ENCODE assay signal across 28 cellular contexts in the genomic region with DNA sequence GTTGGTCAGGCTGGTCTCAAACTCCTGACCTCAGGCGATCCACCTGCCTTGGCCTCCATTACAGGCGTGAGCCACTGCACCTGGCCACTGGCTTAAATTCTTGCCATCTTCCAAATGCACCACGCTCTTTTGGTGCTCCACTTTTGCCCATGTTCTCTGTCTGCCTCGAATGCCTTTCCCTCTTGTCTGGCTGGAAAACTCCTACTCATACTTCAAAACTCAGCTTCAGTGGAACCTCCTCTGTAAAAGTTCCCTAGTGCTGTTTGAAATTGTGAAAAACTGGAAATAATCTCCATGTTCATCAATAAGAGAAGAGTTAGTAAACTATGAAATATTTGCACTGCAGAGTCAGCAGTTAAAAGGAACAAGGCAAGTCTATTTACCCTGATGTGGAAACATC. TPM values are rescaled to one million over a fixed set of nuclear protein-coding genes. Genes with fewer than 3 reads are reported as not detected.
DNase-seq lines count a peak whose midpoint lies in the region; ATAC-seq, FAIRE-seq and TF ChIP-seq lines count a peak whose summit lies in the region.
"Had no signal": no experiment of that assay in that cellular context is flagged by ENCODE, and none has a peak within 500 bp of the region (broad histone marks: within the 10 kb centered on the region; RNA-seq: fewer than 3 reads in every experiment).

No MANE protein-coding gene starts in this region.

- intact Hi-C loops in K562 (cut with micrococcal nuclease): no loop called here

- BruUV-seq in K562 (replicated peaks; lab: Mats Ljungman, UMichigan): no TSS peak

- no peaks in the 10 kb centered on the region for H4K20me1 ChIP-seq in SK-N-SH (ENCODE audit: insufficient read depth)
- no peaks in the 10 kb centered on the region for H4K20me1 ChIP-seq in K562 (replicated peaks; ENCODE audit: control insufficient read depth, insufficient read depth, low read length)

- POLR2A ChIA-PET in SK-N-SH (lab: Yijun Ruan, JAX) (no interaction called here), A549 (lab: Yijun Ruan, JAX) (no interaction called here), K562 (lab: Yijun Ruan, JAX) (no interaction called here)

- H3K27me3 ChIP-seq in SK-N-SH (ENCODE audit: insufficient read depth) (no peaks in the 10 kb centered on the region), K562 (ENCODE audit: control insufficient read depth in 2 of 2, insufficient read depth in 2 of 2, low read length in 2 of 2) (no peaks in the 10 kb centered on the region)
- H3K27me3 ChIP-seq: BE2C, BLaER1 had no signal

- ATAC-seq in SK-N-SH treated with all-trans-retinoic acid at 6 μM for 48 hours (no peak), A549 (no peak), K562 (no peak), GM18505 (IDR thresholded peaks at IDR 0.05; ENCODE audit: unreplicated experiment) (no peak)
- ATAC-seq: GM12878 had no signal

- H3K9ac ChIP-seq in SK-N-SH (no peak overlapping the region), K562 (ENCODE audit: insufficient read depth in 1 of 2, low read depth in 2 of 2, low read length in 2 of 2) (no peak overlapping the region)
- H3K9ac ChIP-seq: BLaER1 had no signal

- H3K4me3 ChIP-seq in SK-N-SH (ENCODE audit: low read depth in 2 of 2, low read length in 1 of 2): no peak overlapping the region
- H3K4me3 ChIP-seq in A549: no peak overlapping the region
- no peak overlapping the region for H3K4me3 ChIP-seq in K562
- H3K4me3 ChIP-seq: BLaER1, GM12878 had no signal

- no peaks in the 10 kb centered on the region for H3K9me2 ChIP-seq in SK-N-SH

- FAIRE-seq in A549 (lab: Jason Lieb, UNC): no peak
- no peak for FAIRE-seq in K562 (lab: Jason Lieb, UNC)
- FAIRE-seq: GM12878, GM12892, GM19239 had no signal

- DNase-seq in SK-N-SH: no peak
- DNase-seq in A549 (ENCODE audit: low read depth in 1 of 2, low spot score in 1 of 2): no peak
- DNase-seq in K562 (ENCODE audit: extremely low read depth in 1 of 4, low spot score in 3 of 4): no peak
- DNase-seq: ACHN; BE2C; C1 segment of cervical spinal cord; CD4-positive, alpha-beta memory T cell; CD4-positive, CD25-positive, alpha-beta regulatory T cell; CD8-positive, alpha-beta memory T cell; COR-L47; DMS 273 treated with DMSO at 0.1 percent for 48 hours; DMS153; DMS53; DMS79; DND-41; EL; GDM1 had no signal

- H3K4me2 ChIP-seq in SK-N-SH (no peak overlapping the region), A549 (no peak overlapping the region), K562 (ENCODE audit: insufficient read depth, low read length) (no peak overlapping the region)
- H3K4me2 ChIP-seq: BLaER1 had no signal

- CTCF ChIA-PET in SK-N-SH (lab: Yijun Ruan, JAX): interaction anchor here (1.4 kb wide), 1 partner anchor 53 kb away, joined by 4 read pairs; no protein-coding TSS in a partner anchor
- CTCF ChIA-PET in A549 (lab: Yijun Ruan, JAX): interaction anchor here (2.3 kb wide), 1 partner anchor 10 kb away, joined by 8 read pairs; no protein-coding TSS in a partner anchor
- CTCF ChIA-PET in K562 (lab: Yijun Ruan, JAX; ENCODE audit: low intra/inter-chr PET ratio): no interaction called here

- TF ChIP-seq POLR2A in A549 (IDR thresholded peaks at IDR 0.05; ENCODE audit: low read length) (no peak), K562 (conservative IDR thresholded peaks at IDR 0.05) (no peak), GM18505 (IDR thresholded peaks at IDR 0.05; ENCODE audit: borderline replicate concordance, extremely low read depth, insufficient read depth, insufficient read length) (no peak)

- 89% methylated on average over 4 of the region's 4 CpGs for WGBS in SK-N-SH (ENCODE audit: low lambda C conversion rate)
- WGBS in A549 (ENCODE audit: missing lambda C conversion rate): 62% methylated on average over 4 of the region's 4 CpGs
- WGBS in K562 (ENCODE audit: insufficient coverage, low coverage, missing lambda C conversion rate): 74% methylated on average over 4 of the region's 4 CpGs

- H3K9me1 ChIP-seq in K562 (ENCODE audit: control insufficient read depth, insufficient read depth, low read length): no peaks in the 10 kb centered on the region

- H3K27ac ChIP-seq in SK-N-SH (ENCODE audit: low read depth in 2 of 2, low read length in 1 of 2) (no peak overlapping the region), A549 (no peak overlapping the region), K562 (ENCODE audit: extremely low read depth, low read depth, low read length) (no peak overlapping the region)
- H3K27ac ChIP-seq: 22Rv1, BLaER1 had no signal

- TF ChIP-seq EP300 in SK-N-SH (IDR thresholded peaks at IDR 0.05; ENCODE audit: borderline replicate concordance in 1 of 2, low read depth in 1 of 2, low read length in 1 of 2) (no peak), A549 (IDR thresholded peaks at IDR 0.05) (no peak), K562 (IDR thresholded peaks at IDR 0.05; ENCODE audit: low read length) (no peak)

- H3K9me3 ChIP-seq in SK-N-SH (no peaks in the 10 kb centered on the region), A549 (no peaks in the 10 kb centered on the region), K562 (replicated peaks; ENCODE audit: control insufficient read depth, insufficient read depth, low read depth, low read length) (no peaks in the 10 kb centered on the region)
- H3K9me3 ChIP-seq: BE2C, BLaER1 had no signal

- in situ Hi-C loops in K562 (cut with MboI): no loop called here

- H3K79me2 ChIP-seq in SK-N-SH (ENCODE audit: insufficient read depth) (no peaks in the 10 kb centered on the region), K562 (ENCODE audit: control insufficient read depth, insufficient read depth, low read length) (no peaks in the 10 kb centered on the region)

- H2AFZ ChIP-seq in SK-N-SH (ENCODE audit: low read depth) (no peak overlapping the region), K562 (ENCODE audit: low read depth, low read length) (no peak overlapping the region)

- TF ChIP-seq CTCF in SK-N-SH (IDR thresholded peaks at IDR 0.05): no peak
- no peak for TF ChIP-seq CTCF in A549 (IDR thresholded peaks at IDR 0.05)
- TF ChIP-seq CTCF in K562 (IDR thresholded peaks at IDR 0.05 in 2 of 3, conservative IDR thresholded peaks at IDR 0.05 in 1 of 3; ENCODE audit: insufficient read depth in 2 of 3, low read depth in 1 of 3, low read length in 3 of 3): no peak

- no peaks in the 10 kb centered on the region for H3F3A ChIP-seq in SK-N-SH (replicated peaks; ENCODE audit: insufficient read depth)

- H3K4me1 ChIP-seq in SK-N-SH (ENCODE audit: control insufficient read depth in 1 of 2, insufficient read depth in 2 of 2, low read depth in 1 of 2, low read length in 1 of 2) (no peaks in the 10 kb centered on the region), A549 (peaks cover 3% of the 10 kb centered on the region; the same call in 1 of the 3 replicates), K562 (replicated peaks in 1 of 2; ENCODE audit: control insufficient read depth in 2 of 2, insufficient read depth in 2 of 2, low read length in 2 of 2) (peaks cover 32 to 49% of the 10 kb centered on the region in 2 experiments)
- H3K4me1 ChIP-seq: BE2C had no signal

- TF ChIP-seq RAD21 in SK-N-SH (IDR thresholded peaks at IDR 0.05; ENCODE audit: low read length): no peak
- no peak for TF ChIP-seq RAD21 in A549 (conservative IDR thresholded peaks at IDR 0.05 in 1 of 2, IDR thresholded peaks at IDR 0.05 in 1 of 2)
- no peak for TF ChIP-seq RAD21 in K562 (CRISPR knock-in tag; conservative IDR thresholded peaks at IDR 0.05 in 1 of 2, IDR thresholded peaks at IDR 0.05 in 1 of 2)

- H3K36me3 ChIP-seq in SK-N-SH (replicated peaks in 1 of 2; ENCODE audit: control insufficient read depth in 1 of 2, insufficient read depth in 2 of 2, low read length in 1 of 2): no peaks in the 10 kb centered on the region
- peaks cover 5% of the 10 kb centered on the region; the same call in 2 of the 3 replicates for H3K36me3 ChIP-seq in K562 (ENCODE audit: control insufficient read depth, insufficient read depth, low read length)
- H3K36me3 ChIP-seq: BE2C had no signal

RNA-seq across cellular contexts. Expression of gene VWCE, which starts 11.5 kb away (rescaled TPM):
- polyA plus RNA-seq in SK-N-SH (2012; rRNA removed): 3.4 and 5.0 TPM in 2 replicates
- 0.82 and 1.6 TPM in 2 replicates for polyA plus RNA-seq in SK-N-SH (2012; cell fraction: cytosol; rRNA removed)
- polyA plus RNA-seq in SK-N-SH (2012; cell fraction: nucleus; rRNA removed): 24.9 and 31.4 TPM in 2 replicates
- 0.53 and 0.65 TPM in 2 replicates for polyA plus RNA-seq in A549 (2011; rRNA removed)
- 0.42 and 0.51 TPM in 2 replicates for polyA plus RNA-seq in A549 (2012; cell fraction: cytosol; rRNA removed)
- 4.1 and 4.5 TPM in 2 replicates for polyA plus RNA-seq in A549 (2012; cell fraction: nucleus; rRNA removed)
- polyA plus RNA-seq in A549 (2017; fragmentation: RNase III; extraction: RNeasy Plus Mini Kit Qiagen cat#74134 plus additional on column Dnase treatment): 0.45 to 0.79 TPM (median 0.63 TPM) in 3 replicates
- 0.45 and 0.58 TPM in 2 replicates for polyA minus RNA-seq in A549 (2011; rRNA and poly(A)+ RNA removed)
- 6.5 and 15.9 TPM in 2 replicates for total RNA-seq in K562 (2011; cell fraction: chromatin; rRNA removed; ENCODE audit: low replicate concordance)
- 6.2 and 7.8 TPM in 2 replicates for total RNA-seq in K562 (2011; cell fraction: nucleolus; rRNA removed)
- 7.5 and 7.9 TPM in 2 replicates for total RNA-seq in K562 (2011; cell fraction: nucleoplasm; rRNA removed)
- 0.32 and 0.41 TPM in 2 replicates for total RNA-seq in K562 (2014; rRNA removed)
- 0.26 and 0.36 TPM in 2 replicates for total RNA-seq in K562 (2014; rRNA removed; fragmentation: Illumina TruSeq; extraction: Trizol)
- total RNA-seq in K562 (2015; rRNA removed; fragmentation: Illumina TruSeq; extraction: Trizol): 0.38 and 0.65 TPM in 2 replicates
- 0.74 and 1.1 TPM in 2 replicates for total RNA-seq in K562 (2021)
- 0.60 and 0.89 TPM in 2 replicates for polyA plus RNA-seq in K562 (2011; rRNA removed)
- polyA plus RNA-seq in K562 (2011; cell fraction: cytosol; rRNA removed): 0.73 and 1.1 TPM in 2 replicates
- polyA plus RNA-seq in K562 (2011; cell fraction: nucleus; rRNA removed): 3.0 and 3.8 TPM in 2 replicates
- polyA plus RNA-seq in K562 (2012): 0.82 and 1.8 TPM in 2 replicates
- polyA plus RNA-seq in K562 (2014; fragmentation: Illumina TruSeq; extraction: Trizol): 0.48 and 0.67 TPM in 2 replicates
- polyA plus RNA-seq in K562 (2014; fragmentation: Nextera tagmentation; extraction: Ambion mirVana): under 1 TPM in 1 of 2 experiments, not detected in 1; 0.06 TPM
- polyA plus RNA-seq in K562 (2014; rRNA removed): 0.86 and 1.6 TPM in 2 replicates
- polyA minus RNA-seq in K562 (2011; rRNA and poly(A)+ RNA removed): 0.46 and 0.57 TPM in 2 replicates
- not detected in 2 replicates for polyA minus RNA-seq in K562 (2011; cell fraction: cytosol; rRNA and poly(A)+ RNA removed)
- polyA minus RNA-seq in K562 (2011; cell fraction: nucleus; rRNA and poly(A)+ RNA removed): 1.2 and 2.2 TPM in 2 replicates
- total RNA-seq: A172, Daoy had no signal
- polyA plus RNA-seq: CD4-positive, alpha-beta memory T cell; CD4-positive, CD25-positive, alpha-beta regulatory T cell; CD8-positive, alpha-beta memory T cell had no signal

RNA-seq across cellular contexts. Expression of gene PGA5, which starts 42.6 kb away (rescaled TPM):
- polyA plus RNA-seq in SK-N-SH (2012; rRNA removed) (0.23 TPM in 1 of 2 replicates, not detected in the other), A549 (2011; rRNA removed) (not detected in 2 replicates), A549 (2017; fragmentation: RNase III; extraction: RNeasy Plus Mini Kit Qiagen cat#74134 plus additional on column Dnase treatment) (not detected in 3 replicates), K562 (2011; rRNA removed) (not detected in 2 replicates), K562 (2014; fragmentation: Illumina TruSeq; extraction: Trizol) (not detected in 2 replicates), K562 (2014; fragmentation: Nextera tagmentation; extraction: Ambion mirVana) (not detected), K562 (2014; rRNA removed) (not detected in 2 replicates)
- 0.01 TPM in 1 of 2 replicates, not detected in the other for polyA plus RNA-seq in SK-N-SH (2012; cell fraction: cytosol; rRNA removed)
- polyA plus RNA-seq in SK-N-SH (2012; cell fraction: nucleus; rRNA removed): 0.07 and 0.13 TPM in 2 replicates
- polyA plus RNA-seq in A549 (2012; cell fraction: cytosol; rRNA removed): not detected in 2 replicates
- polyA plus RNA-seq in A549 (2012; cell fraction: nucleus; rRNA removed): not detected in 2 replicates
- not detected in 2 replicates for polyA minus RNA-seq in A549 (2011; rRNA and poly(A)+ RNA removed)
- total RNA-seq in K562 (2011; cell fraction: chromatin; rRNA removed; ENCODE audit: low replicate concordance): not detected in 2 replicates
- not detected in 2 replicates for total RNA-seq in K562 (2011; cell fraction: nucleolus; rRNA removed)
- not detected in 2 replicates for total RNA-seq in K562 (2011; cell fraction: nucleoplasm; rRNA removed)
- total RNA-seq in K562 (2014; rRNA removed) (not detected in 2 replicates), K562 (2014; rRNA removed; fragmentation: Illumina TruSeq; extraction: Trizol) (not detected in 2 replicates), K562 (2015; rRNA removed; fragmentation: Illumina TruSeq; extraction: Trizol) (not detected in 2 replicates), K562 (2021) (not detected in 2 replicates)
- polyA plus RNA-seq in K562 (2011; cell fraction: cytosol; rRNA removed): not detected in 2 replicates
- polyA plus RNA-seq in K562 (2011; cell fraction: nucleus; rRNA removed): 0.20 TPM in 1 of 2 replicates, not detected in the other
- polyA plus RNA-seq in K562 (2012): not detected in 2 replicates
- polyA minus RNA-seq in K562 (2011; rRNA and poly(A)+ RNA removed): not detected in 2 replicates
- polyA minus RNA-seq in K562 (2011; cell fraction: cytosol; rRNA and poly(A)+ RNA removed): not detected in 2 replicates
- not detected in 2 replicates for polyA minus RNA-seq in K562 (2011; cell fraction: nucleus; rRNA and poly(A)+ RNA removed)
- total RNA-seq: A172; A673; CD4-positive, alpha-beta memory T cell; CD4-positive, CD25-positive, alpha-beta regulatory T cell; CD8-positive, alpha-beta memory T cell; Daoy; G401; GM12878 had no signal
- polyA plus RNA-seq: CD4-positive, alpha-beta memory T cell; CD4-positive, CD25-positive, alpha-beta regulatory T cell; CD8-positive, alpha-beta memory T cell; GM12878 had no signal

RNA-seq across cellular contexts. Expression of gene DDB1, which starts 49.3 kb away (rescaled TPM):
- polyA plus RNA-seq in SK-N-SH (2012; rRNA removed) (170 and 224 TPM in 2 replicates), A549 (2011; rRNA removed) (213 and 222 TPM in 2 replicates), A549 (2017; fragmentation: RNase III; extraction: RNeasy Plus Mini Kit Qiagen cat#74134 plus additional on column Dnase treatment) (149 to 154 TPM (median 149 TPM) in 3 replicates), K562 (2011; rRNA removed) (290 and 343 TPM in 2 replicates), K562 (2014; fragmentation: Illumina TruSeq; extraction: Trizol) (259 and 266 TPM in 2 replicates), K562 (2014; fragmentation: Nextera tagmentation; extraction: Ambion mirVana) (100 to 1,000 TPM; 172 to 361 TPM), K562 (2014; rRNA removed) (201 and 224 TPM in 2 replicates)
- polyA plus RNA-seq in SK-N-SH (2012; cell fraction: cytosol; rRNA removed): 165 and 169 TPM in 2 replicates
- polyA plus RNA-seq in SK-N-SH (2012; cell fraction: nucleus; rRNA removed): 146 and 236 TPM in 2 replicates
- 132 and 150 TPM in 2 replicates for polyA plus RNA-seq in A549 (2012; cell fraction: cytosol; rRNA removed)
- 192 and 219 TPM in 2 replicates for polyA plus RNA-seq in A549 (2012; cell fraction: nucleus; rRNA removed)
- polyA minus RNA-seq in A549 (2011; rRNA and poly(A)+ RNA removed): 324 and 364 TPM in 2 replicates
- total RNA-seq in K562 (2011; cell fraction: chromatin; rRNA removed; ENCODE audit: low replicate concordance): 556 and 576 TPM in 2 replicates
- 305 and 316 TPM in 2 replicates for total RNA-seq in K562 (2011; cell fraction: nucleolus; rRNA removed)
- 405 and 524 TPM in 2 replicates for total RNA-seq in K562 (2011; cell fraction: nucleoplasm; rRNA removed)
- total RNA-seq in K562 (2014; rRNA removed) (273 and 325 TPM in 2 replicates), K562 (2014; rRNA removed; fragmentation: Illumina TruSeq; extraction: Trizol) (237 and 239 TPM in 2 replicates), K562 (2015; rRNA removed; fragmentation: Illumina TruSeq; extraction: Trizol) (250 and 251 TPM in 2 replicates), K562 (2021) (307 and 322 TPM in 2 replicates)
- 317 and 331 TPM in 2 replicates for polyA plus RNA-seq in K562 (2011; cell fraction: cytosol; rRNA removed)
- polyA plus RNA-seq in K562 (2011; cell fraction: nucleus; rRNA removed): 256 and 322 TPM in 2 replicates
- polyA plus RNA-seq in K562 (2012): 149 and 169 TPM in 2 replicates
- 588 and 731 TPM in 2 replicates for polyA minus RNA-seq in K562 (2011; rRNA and poly(A)+ RNA removed)
- polyA minus RNA-seq in K562 (2011; cell fraction: cytosol; rRNA and poly(A)+ RNA removed): 325 and 351 TPM in 2 replicates
- polyA minus RNA-seq in K562 (2011; cell fraction: nucleus; rRNA and poly(A)+ RNA removed): 120 and 182 TPM in 2 replicates

RNA-seq across cellular contexts. Expression of gene TKFC, which starts 49.4 kb away (rescaled TPM):
- polyA plus RNA-seq in SK-N-SH (2012; rRNA removed) (71.0 and 72.0 TPM in 2 replicates), A549 (2011; rRNA removed) (46.5 and 51.2 TPM in 2 replicates), A549 (2017; fragmentation: RNase III; extraction: RNeasy Plus Mini Kit Qiagen cat#74134 plus additional on column Dnase treatment) (42.6 to 53.6 TPM (median 48.7 TPM) in 3 replicates), K562 (2011; rRNA removed) (30.8 and 58.0 TPM in 2 replicates), K562 (2014; fragmentation: Illumina TruSeq; extraction: Trizol) (34.0 and 36.6 TPM in 2 replicates), K562 (2014; fragmentation: Nextera tagmentation; extraction: Ambion mirVana) (1 to 10 TPM; 2.0 to 2.3 TPM), K562 (2014; rRNA removed) (45.6 and 52.6 TPM in 2 replicates)
- 20.5 and 34.1 TPM in 2 replicates for polyA plus RNA-seq in SK-N-SH (2012; cell fraction: cytosol; rRNA removed)
- polyA plus RNA-seq in SK-N-SH (2012; cell fraction: nucleus; rRNA removed): 253 and 263 TPM in 2 replicates
- 63.7 and 80.0 TPM in 2 replicates for polyA plus RNA-seq in A549 (2012; cell fraction: cytosol; rRNA removed)
- polyA plus RNA-seq in A549 (2012; cell fraction: nucleus; rRNA removed): 200 and 208 TPM in 2 replicates
- 65.7 and 70.2 TPM in 2 replicates for polyA minus RNA-seq in A549 (2011; rRNA and poly(A)+ RNA removed)
- 149 and 318 TPM in 2 replicates for total RNA-seq in K562 (2011; cell fraction: chromatin; rRNA removed; ENCODE audit: low replicate concordance)
- 164 and 169 TPM in 2 replicates for total RNA-seq in K562 (2011; cell fraction: nucleolus; rRNA removed)
- 118 and 132 TPM in 2 replicates for total RNA-seq in K562 (2011; cell fraction: nucleoplasm; rRNA removed)
- total RNA-seq in K562 (2014; rRNA removed) (28.5 and 35.2 TPM in 2 replicates), K562 (2014; rRNA removed; fragmentation: Illumina TruSeq; extraction: Trizol) (12.0 and 13.9 TPM in 2 replicates), K562 (2015; rRNA removed; fragmentation: Illumina TruSeq; extraction: Trizol) (19.3 and 21.7 TPM in 2 replicates), K562 (2021) (53.6 and 61.7 TPM in 2 replicates)
- 40.7 and 63.4 TPM in 2 replicates for polyA plus RNA-seq in K562 (2011; cell fraction: cytosol; rRNA removed)
- polyA plus RNA-seq in K562 (2011; cell fraction: nucleus; rRNA removed): 222 and 275 TPM in 2 replicates
- 43.1 and 60.5 TPM in 2 replicates for polyA plus RNA-seq in K562 (2012)
- polyA minus RNA-seq in K562 (2011; rRNA and poly(A)+ RNA removed): 25.9 and 30.8 TPM in 2 replicates
- 27.2 and 40.0 TPM in 2 replicates for polyA minus RNA-seq in K562 (2011; cell fraction: cytosol; rRNA and poly(A)+ RNA removed)
- 62.5 and 67.2 TPM in 2 replicates for polyA minus RNA-seq in K562 (2011; cell fraction: nucleus; rRNA and poly(A)+ RNA removed)
